In genomic region chr5:56909294-56910122, GRCh38 we compare ENCODE assay signal across 8 cellular contexts. TPM values are rescaled to one million over a fixed set of nuclear protein-coding genes. Genes with fewer than 3 reads are reported as not detected.
DNase-seq lines count a peak whose midpoint lies in the region; ATAC-seq and TF ChIP-seq lines count a peak whose summit lies in the region.

A gene with protein sequence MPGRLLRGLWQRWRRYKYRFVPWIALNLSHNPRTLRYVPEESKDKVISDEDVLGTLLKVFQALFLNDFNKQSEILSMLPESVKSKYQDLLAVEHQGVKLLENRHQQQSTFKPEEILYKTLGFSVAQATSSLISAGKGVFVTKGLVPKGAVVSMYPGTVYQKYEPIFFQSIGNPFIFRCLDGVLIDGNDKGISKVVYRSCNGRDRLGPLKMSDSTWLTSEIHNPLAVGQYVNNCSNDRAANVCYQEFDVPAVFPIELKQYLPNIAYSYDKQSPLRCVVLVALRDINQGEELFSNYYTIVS (plus strand): TSS chr5:56909596. CDS start chr5:56909646, 50 bp downstream.

- ATAC-seq in GM19438 (IDR thresholded peaks at IDR 0.05; ENCODE audit: low read depth, unreplicated experiment): peak; percentile 86
- ATAC-seq in HG03571 (IDR thresholded peaks at IDR 0.05; ENCODE audit: unreplicated experiment): peak; percentile 89
- ATAC-seq in right lobe of liver: peak; percentile 90 to 95 (median 90)

- intact Hi-C loops in dorsolateral prefrontal cortex (cut with DNase I): loop anchor here (1.0 to 10.0 kb wide), 5 partner anchors 42 to 1555 kb away; partner anchors contain the start of genes MIER3 (in 1 of the 2) and PLK2 (in 1 of the 2)
- intact Hi-C loops in right lobe of liver (cut with DNase I): loop anchor here in 1 of 2 donors (10.0 kb wide), 2 partner anchors 45 to 235 kb away; partner anchors contain the start of gene MIER3

- H3K9me3 ChIP-seq in right lobe of liver: no peaks in the 10 kb centered on the region

- no peaks in the 10 kb centered on the region for H3K9me3 Mint-ChIP-seq in activated CD4-positive, alpha-beta memory T cell treated with anti-CD3 and anti-CD28 coated beads, Interleukin-2, amount 10 ng/mL, durations not matched to agents 7 days and 5 days

- peak within 1 kb of the TSS; percentile 75 for H3K27ac Mint-ChIP-seq in activated CD4-positive, alpha-beta memory T cell treated with anti-CD3 and anti-CD28 coated beads, Interleukin-2, amount 10 ng/mL, durations not matched to agents 7 days and 5 days

- peaks cover 22% of the 10 kb centered on the region for H3K4me1 Mint-ChIP-seq in activated CD4-positive, alpha-beta memory T cell treated with anti-CD3 and anti-CD28 coated beads, Interleukin-2, amount 10 ng/mL, durations not matched to agents 7 days and 5 days

- 0% methylated on average over 28 of the region's 81 CpGs for WGBS in right lobe of liver (ENCODE audit: insufficient coverage, low coverage, low lambda C conversion rate, missing lambda C conversion rate)

- H3K27ac ChIP-seq in dorsolateral prefrontal cortex (peak within 1 kb of the TSS; percentile 67 to 99 (median 97)), right lobe of liver (peak within 1 kb of the TSS; percentile 92 to 99 (median 96))

- H3K27me3 ChIP-seq in dorsolateral prefrontal cortex: no peaks in the 10 kb centered on the region
- no peaks in the 10 kb centered on the region for H3K27me3 ChIP-seq in right lobe of liver

- DNase-seq in CD1c-positive myeloid dendritic cell (ENCODE audit: extremely low spot score): peak; percentile 98
- DNase-seq in NCI-H774 (lab: John Stamatoyannopoulos, UW): peak; percentile 95
- DNase-seq in activated CD4-positive, alpha-beta memory T cell treated with anti-CD3 and anti-CD28 coated beads, Interleukin-2, amount 10 ng/mL, durations not matched to agents 7 days and 5 days: peak; percentile 95
- peak; percentile 95 to 98 (median 96) for DNase-seq in dorsolateral prefrontal cortex
- peak; percentile 99 for DNase-seq in right lobe of liver
- DNase-seq in stimulated activated CD4-positive, alpha-beta T cell treated with anti-CD3 and anti-CD28 coated beads, Interleukin-4, amount 100 ng/mL, for 24 hours: peak; percentile 91

- H3K4me3 ChIP-seq in dorsolateral prefrontal cortex: peak within 1 kb of the TSS; percentile 54 to 92 (median 78)
- peak within 1 kb of the TSS; percentile 60 to 72 (median 65) for H3K4me3 ChIP-seq in right lobe of liver

- TF ChIP-seq CTCF in dorsolateral prefrontal cortex (IDR thresholded peaks at IDR 0.05 in 54 of 56, conservative IDR thresholded peaks at IDR 0.05 in 2 of 56; ENCODE audit: low read depth in 1 of 56, partially characterized antibody in 56 of 56): peak in 17 of 56 donors; percentile 7 to 38 (median 18)
- TF ChIP-seq CTCF in right lobe of liver (IDR thresholded peaks at IDR 0.05): no peak

- CTCF ChIA-PET in activated CD4-positive, alpha-beta memory T cell treated with anti-CD3 and anti-CD28 coated beads, Interleukin-2, amount 10 ng/mL, durations not matched to agents 7 days and 5 days (lab: Charles Lee): interaction anchor here (0.6 to 2.0 kb wide), 12 partner anchors 8 to 1540 kb away, joined by 3 to 13 read pairs (median 4); no protein-coding TSS in a partner anchor

- peak; percentile 70 for TF ChIP-seq POLR2A in right lobe of liver (IDR thresholded peaks at IDR 0.05)

- peaks cover 0 to 11% (median 0%) of the 10 kb centered on the region in 4 donors for H3K4me1 ChIP-seq in right lobe of liver

- peak within 1 kb of the TSS; percentile 80 for H3K4me3 Mint-ChIP-seq in activated CD4-positive, alpha-beta memory T cell treated with anti-CD3 and anti-CD28 coated beads, Interleukin-2, amount 10 ng/mL, durations not matched to agents 7 days and 5 days

- H3K36me3 Mint-ChIP-seq in activated CD4-positive, alpha-beta memory T cell treated with anti-CD3 and anti-CD28 coated beads, Interleukin-2, amount 10 ng/mL, durations not matched to agents 7 days and 5 days (ENCODE audit: low read depth): no peaks in the 10 kb centered on the region

- peaks cover 14% of the 10 kb centered on the region for H3K27me3 Mint-ChIP-seq in activated CD4-positive, alpha-beta memory T cell treated with anti-CD3 and anti-CD28 coated beads, Interleukin-2, amount 10 ng/mL, durations not matched to agents 7 days and 5 days

- POLR2A ChIA-PET in activated CD4-positive, alpha-beta memory T cell treated with anti-CD3 and anti-CD28 coated beads, Interleukin-2, amount 10 ng/mL, durations not matched to agents 7 days and 5 days (lab: Charles Lee): interaction anchor here (0.8 to 3.3 kb wide), 22 partner anchors 9 to 585 kb away, joined by 3 to 30 read pairs (median 5); partner anchors contain the start of gene GPBP1

- H3K36me3 ChIP-seq in right lobe of liver: no peaks in the 10 kb centered on the region

RNA-seq across cellular contexts. Expression of the gene that starts here (rescaled TPM):
- 1 to 10 TPM; 4.1 to 4.9 TPM for total RNA-seq in activated CD4-positive, alpha-beta memory T cell treated with anti-CD3 and anti-CD28 coated beads, Interleukin-2, amount 10 ng/mL, durations not matched to agents 7 days and 5 days
- total RNA-seq in dorsolateral prefrontal cortex: 10 to 100 TPM in 3 of 120 experiments, 1 to 10 TPM in 117; 1.8 to 16.2 (median 5.6) TPM
- total RNA-seq in right lobe of liver: 10 to 100 TPM in 3 of 6 experiments, 1 to 10 TPM in 3; 4.9 to 18.8 (median 9.9) TPM

Comparison
In these comparisons a context has a peak if more than half of its experiments do, and no peak if none do; other contexts are left out.
1. Peak in every context shown above with its lines: DNase-seq, ATAC-seq, H3K4me3 ChIP-seq and H3K27ac ChIP-seq.